8 cellular contexts compared by ENCODE assay signal in genomic region chr19:49580264-49581006, GRCh38. TPM values are rescaled to one million over a fixed set of nuclear protein-coding genes. Genes with fewer than 3 reads are reported as not detected.
DNase-seq lines count a peak whose midpoint lies in the region; ATAC-seq lines count a peak whose summit lies in the region.

NOSIP (minus strand) TSS chr19:49580556; CDS start chr19:49560691, 19,865 bp downstream.

- ATAC-seq in HG03439 (IDR thresholded peaks at IDR 0.05; ENCODE audit: unreplicated experiment) (peak; percentile 88), left colon (peak; percentile 95)

- intact Hi-C loops in left colon (cut with DNase I, micrococcal nuclease), result no loop called here

- peak within 1 kb of the TSS; percentile 57 for H3K27ac ChIP-seq in cingulate gyrus (ENCODE audit: low read depth, low read length)

- peak; percentile 95 for DNase-seq in AG20443 (ENCODE audit: low spot score)
- DNase-seq in GM19238 (ENCODE audit: insufficient read length, low spot score), result peak; percentile 85
- peak; percentile 88 for DNase-seq in NCI-H526 treated with DMSO at 0.1 percent for 48 hours (lab: John Stamatoyannopoulos, UW)
- DNase-seq in activated CD4-positive, alpha-beta T cell treated with anti-CD3 and anti-CD28 coated beads for 48 hours, result peak; percentile 98
- DNase-seq in left colon, result peak; percentile 97
- DNase-seq in stimulated activated CD4-positive, alpha-beta T cell treated with anti-CD3 and anti-CD28 coated beads, Interleukin-1b, Interleukin-23, amount 100 ng/mL, for 4 hours (ENCODE audit: low read depth in 2 of 2), result peak; percentile 90 to 92

RNA-seq across cellular contexts. Expression of gene NOSIP, which starts in this region (rescaled TPM):
- total RNA-seq in left colon, result 10 to 100 TPM; 62.8 to 66.4 TPM

Comparison
In these comparisons a context has a peak if more than half of its experiments do, and no peak if none do; other contexts are left out.
1. Peak in every context shown above with its lines: DNase-seq, ATAC-seq and H3K27ac ChIP-seq.